Comparison of ENCODE assay signal across 10 cellular contexts in genomic region chr10:77582710-77583115, GRCh38. TPM values are rescaled to one million over a fixed set of nuclear protein-coding genes. Genes with fewer than 3 reads are reported as not detected.
DNase-seq lines count a peak whose midpoint lies in the region; ATAC-seq lines count a peak whose summit lies in the region.
"Had no signal": no experiment of that assay in that cellular context is flagged by ENCODE, and none has a peak within 500 bp of the region (broad histone marks: within the 10 kb centered on the region; RNA-seq: fewer than 3 reads in every experiment).

No MANE protein-coding gene starts in this region.

- DNase-seq in EH (ENCODE audit: low read depth) (peak; percentile 91), MG63 (peak; percentile 90), amniotic stem cell (lab: John Stamatoyannopoulos, UW) (peak; percentile 50), AML-193 (lab: John Stamatoyannopoulos, UW) (no peak)
- peak; percentile 40 for DNase-seq in natural killer cell treated with Interleukin-12 subunit alpha and Interleukin-12 subunit beta and Interleukin-15 and Interleukin-18, amount 100 ng/mL, for 72 hours (ENCODE audit: low spot score)
- DNase-seq in stimulated activated naive CD4-positive, alpha-beta T cell (lab: John Stamatoyannopoulos, UW), result no peak
- DNase-seq: activated CD4-positive, alpha-beta T cell treated with anti-CD3 and anti-CD28 coated beads, Interleukin-2, amount 50 U/mL, for 48 hours; NCI-H2171 had no signal

- peaks cover 0 to 3% of the 10 kb centered on the region in 2 donors for H3K27me3 Mint-ChIP-seq in natural killer cell treated with Interleukin-12 subunit alpha and Interleukin-12 subunit beta and Interleukin-15 and Interleukin-18, amount 100 ng/mL, for 72 hours

- no peaks in the 10 kb centered on the region for H3K9me3 Mint-ChIP-seq in natural killer cell treated with Interleukin-12 subunit alpha and Interleukin-12 subunit beta and Interleukin-15 and Interleukin-18, amount 100 ng/mL, for 72 hours

- no peaks in the 10 kb centered on the region for H3K9me3 ChIP-seq in MG63

- no peaks in the 10 kb centered on the region for H3K36me3 Mint-ChIP-seq in natural killer cell treated with Interleukin-12 subunit alpha and Interleukin-12 subunit beta and Interleukin-15 and Interleukin-18, amount 100 ng/mL, for 72 hours

- H3K36me3 ChIP-seq in MG63, result peaks cover 28% of the 10 kb centered on the region

- ATAC-seq in natural killer cell treated with Interleukin-12 subunit alpha and Interleukin-12 subunit beta and Interleukin-15 and Interleukin-18, amount 100 ng/mL, for 72 hours, result peak; percentile 78 to 81
- ATAC-seq in GM18498 (IDR thresholded peaks at IDR 0.05; ENCODE audit: unreplicated experiment), result no peak
- ATAC-seq in GM21515 (IDR thresholded peaks at IDR 0.05; ENCODE audit: unreplicated experiment), result no peak

- H3K4me1 Mint-ChIP-seq in natural killer cell treated with Interleukin-12 subunit alpha and Interleukin-12 subunit beta and Interleukin-15 and Interleukin-18, amount 100 ng/mL, for 72 hours (ENCODE audit: low read depth in 2 of 2), result peaks cover 13 to 14% of the 10 kb centered on the region in 2 donors

- H3K4me3 ChIP-seq in MG63, result no peak overlapping the region

- no peak overlapping the region for H3K4me3 Mint-ChIP-seq in natural killer cell treated with Interleukin-12 subunit alpha and Interleukin-12 subunit beta and Interleukin-15 and Interleukin-18, amount 100 ng/mL, for 72 hours

- no peaks in the 10 kb centered on the region for H3K27me3 ChIP-seq in MG63

- peak overlapping the region in 1 of 2 donors; percentile 67 for H3K27ac Mint-ChIP-seq in natural killer cell treated with Interleukin-12 subunit alpha and Interleukin-12 subunit beta and Interleukin-15 and Interleukin-18, amount 100 ng/mL, for 72 hours

RNA-seq across cellular contexts. Expression of gene KCNMA1, which starts 54.9 kb away (rescaled TPM):
- total RNA-seq in MG63 (2014; rRNA removed; shearing (Covaris generic); ENCODE audit: low replicate concordance), result 40.8 and 58.6 TPM in 2 replicates
- total RNA-seq in natural killer cell treated with Interleukin-12 subunit alpha and Interleukin-12 subunit beta and Interleukin-15 and Interleukin-18, amount 100 ng/mL, for 72 hours, result 1 to 10 TPM in 1 of 2 donors, not detected in 1; 2.8 TPM

Comparison
In these comparisons a context has a peak if more than half of its experiments do, and no peak if none do; other contexts are left out.
1. DNase-seq: peak in EH (single experiment), MG63 (single experiment), amniotic stem cell (single experiment) and natural killer cell treated with Interleukin-12 subunit alpha and Interleukin-12 subunit beta and Interleukin-15 and Interleukin-18, amount 100 ng/mL, for 72 hours (single experiment); none in stimulated activated naive CD4-positive, alpha-beta T cell (0 of 6) and AML-193 (0 of 2).
2. ATAC-seq: peak in natural killer cell treated with Interleukin-12 subunit alpha and Interleukin-12 subunit beta and Interleukin-15 and Interleukin-18, amount 100 ng/mL, for 72 hours (2 of 2); none in GM18498 (single experiment) and GM21515 (single experiment).
3. RNA of gene KCNMA1, which starts 54.9 kb away (total RNA-seq): 40.8 to 58.6 TPM in MG63; 2.8 TPM in natural killer cell treated with Interleukin-12 subunit alpha and Interleukin-12 subunit beta and Interleukin-15 and Interleukin-18, amount 100 ng/mL, for 72 hours; every median in the first group is over 10 times any median in the second.